Comparison of ENCODE assay signal across 2 cellular contexts in the genomic region with DNA sequence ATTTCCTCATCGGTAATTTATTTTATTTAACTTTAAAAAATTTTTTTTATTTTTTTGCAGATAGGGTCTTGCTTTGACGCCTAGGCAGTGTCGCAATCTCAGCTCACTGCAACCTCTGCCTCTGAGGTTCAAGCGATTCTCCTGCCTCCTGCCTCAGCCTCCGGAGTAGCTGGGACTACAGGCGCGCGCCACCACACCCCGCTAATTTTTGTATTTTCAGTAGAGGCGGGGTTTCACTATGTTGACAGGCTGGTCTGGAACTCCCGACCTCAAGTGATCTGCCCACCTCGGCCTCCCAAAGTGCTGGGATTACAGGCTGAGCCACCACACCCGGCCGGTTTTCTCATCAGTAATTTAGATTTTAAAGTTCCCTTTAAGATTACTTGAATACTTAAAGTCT.
TF ChIP-seq lines count a peak whose summit lies in the region.
"Not testable (repeated sequence)": the region's sequence is repeated elsewhere in the genome, so short reads cannot be mapped to it uniquely, and the experiment has no call there.

No MANE protein-coding gene starts in this region.

TF ChIP-seq in Ishikawa, 13 proteins besides CTCF, POLR2A, EP300 and RAD21:
- TF ChIP-seq CEBPB (IDR thresholded peaks at IDR 0.05): 0 out of 2 replicates have a peak, but pooled peaks have one; percentile 19
TF ChIP-seq in Ishikawa: peak in this region for 1; not testable (repeated sequence) for 12.

TF ChIP-seq in K562, 482 proteins besides CTCF, POLR2A, EP300 and RAD21:
- TF ChIP-seq CEBPG (CRISPR knock-in tag; IDR thresholded peaks at IDR 0.05): 0 out of 2 replicates have a peak, but pooled peaks have one; percentile 20
- not testable (repeated sequence) for TF ChIP-seq CEBPG (tag; conservative IDR thresholded peaks at IDR 0.05 in 1 of 2, IDR thresholded peaks at IDR 0.05 in 1 of 2)
- TF ChIP-seq, protein P1, sequence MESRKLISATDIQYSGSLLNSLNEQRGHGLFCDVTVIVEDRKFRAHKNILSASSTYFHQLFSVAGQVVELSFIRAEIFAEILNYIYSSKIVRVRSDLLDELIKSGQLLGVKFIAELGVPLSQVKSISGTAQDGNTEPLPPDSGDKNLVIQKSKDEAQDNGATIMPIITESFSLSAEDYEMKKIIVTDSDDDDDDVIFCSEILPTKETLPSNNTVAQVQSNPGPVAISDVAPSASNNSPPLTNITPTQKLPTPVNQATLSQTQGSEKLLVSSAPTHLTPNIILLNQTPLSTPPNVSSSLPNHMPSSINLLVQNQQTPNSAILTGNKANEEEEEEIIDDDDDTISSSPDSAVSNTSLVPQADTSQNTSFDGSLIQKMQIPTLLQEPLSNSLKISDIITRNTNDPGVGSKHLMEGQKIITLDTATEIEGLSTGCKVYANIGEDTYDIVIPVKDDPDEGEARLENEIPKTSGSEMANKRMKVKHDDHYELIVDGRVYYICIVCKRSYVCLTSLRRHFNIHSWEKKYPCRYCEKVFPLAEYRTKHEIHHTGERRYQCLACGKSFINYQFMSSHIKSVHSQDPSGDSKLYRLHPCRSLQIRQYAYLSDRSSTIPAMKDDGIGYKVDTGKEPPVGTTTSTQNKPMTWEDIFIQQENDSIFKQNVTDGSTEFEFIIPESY (CRISPR knock-in tag; IDR thresholded peaks at IDR 0.05): peak; percentile 79
- peak; percentile 48; the same call in 1 of the 2 replicates for TF ChIP-seq CEBPB (tag; IDR thresholded peaks at IDR 0.05)
